ENCODE assay signal across 8 cellular contexts in genomic region chr11:61161190-61162091, GRCh38. TPM values are rescaled to one million over a fixed set of nuclear protein-coding genes. Genes with fewer than 3 reads are reported as not detected.
A peak's percentile ranks its signal among the peaks of the same experiment; 100 is the strongest.
DNase-seq lines count a peak whose midpoint lies in the region; TF ChIP-seq lines count a peak whose summit lies in the region.

TSS of gene VPS37C (minus strand) at chr11:61161426. CDS start at chr11:61138829, 22,597 bp downstream.

- DNase-seq in GDM1 (lab: John Stamatoyannopoulos, UW) (peak; percentile 89), HCEC 1CT (peak; percentile 80), MM.1S (peak; percentile 88), SIG-M5 (lab: John Stamatoyannopoulos, UW) (peak; percentile 8), fibroblast of villous mesenchyme (ENCODE audit: low read depth) (peak; percentile 86), neural crest cell (ENCODE audit: low read depth, low spot score) (peak; percentile 88), stomach (peak; percentile 92)
- DNase-seq in activated gamma-delta T cell treated with anti-CD3 and anti-CD28 coated beads, Interleukin-2, amount 50 U/mL, for 16 hours (ENCODE audit: low read depth): peak; percentile 89

- H3K27me3 Mint-ChIP-seq in neural crest cell (ENCODE audit: low read depth): no peaks in the 10 kb centered on the region

- H3K27ac Mint-ChIP-seq in neural crest cell (ENCODE audit: unreplicated experiment): peak within 1 kb of the TSS; percentile 94

- H3K36me3 ChIP-seq in MM.1S (replicated peaks; ENCODE audit: insufficient read depth, low read length) (0 out of 2 replicates have a peak, but pooled peaks cover 4% of the 10 kb centered on the region), stomach (no peaks in the 10 kb centered on the region)

- intact Hi-C loops in stomach (cut with DNase I; ENCODE audit: low total_unique reads): no loop called here

- H3K4me2 ChIP-seq in MM.1S (ENCODE audit: low read depth, low read length): peak within 1 kb of the TSS; percentile 94

- no peaks in the 10 kb centered on the region for H3K9me2 ChIP-seq in MM.1S (replicated peaks; ENCODE audit: insufficient read depth, low read length)

- H3K36me3 Mint-ChIP-seq in neural crest cell (ENCODE audit: low read depth): peaks cover 6% of the 10 kb centered on the region

- no peak for TF ChIP-seq EP300 in stomach (IDR thresholded peaks at IDR 0.05)

- no peaks in the 10 kb centered on the region for H3K9me3 ChIP-seq in MM.1S (replicated peaks; ENCODE audit: insufficient read depth, low read length)
- no peaks in the 10 kb centered on the region for H3K9me3 ChIP-seq in stomach

- TF ChIP-seq CTCF in MM.1S (IDR thresholded peaks at IDR 0.05; ENCODE audit: low read length): no peak
- peak; percentile 3 for TF ChIP-seq CTCF in fibroblast of villous mesenchyme (IDR thresholded peaks at IDR 0.05; ENCODE audit: insufficient read depth, low read depth, low read length)
- TF ChIP-seq CTCF in neural crest cell (conservative IDR thresholded peaks at IDR 0.05): no peak
- peak in 4 of 7 experiments; percentile 10 to 43 (median 21) for TF ChIP-seq CTCF in stomach (IDR thresholded peaks at IDR 0.05)

- H3K4me3 ChIP-seq in MM.1S (ENCODE audit: low read length): peak within 1 kb of the TSS; percentile 85
- peak within 1 kb of the TSS; percentile 73 for H3K4me3 ChIP-seq in fibroblast of villous mesenchyme (ENCODE audit: low read depth, low read length)
- H3K4me3 ChIP-seq in stomach: peak within 1 kb of the TSS; percentile 52 to 77 (median 72)

- H3K27ac ChIP-seq in MM.1S (ENCODE audit: low read length) (peak within 1 kb of the TSS; percentile 88; the same call in 1 of the 2 replicates), stomach (peak within 1 kb of the TSS; percentile 93 to 98 (median 98))

- H3K27me3 ChIP-seq in MM.1S (replicated peaks; ENCODE audit: insufficient read depth, low read length) (no peaks in the 10 kb centered on the region), stomach (no peaks in the 10 kb centered on the region)

- WGBS in stomach, 5 donors: 0 to 1% (median 0%) methylated on average over 5 to 83 of the region's 85 CpGs

- peaks cover 9% of the 10 kb centered on the region; the same call in 1 of the 2 replicates for H3F3A ChIP-seq in MM.1S (ENCODE audit: insufficient read depth, low read length)

- no peaks in the 10 kb centered on the region for H4K20me1 ChIP-seq in MM.1S (ENCODE audit: insufficient read depth, low read length)

- peaks cover 28% of the 10 kb centered on the region for H3K4me1 Mint-ChIP-seq in neural crest cell

- peak within 1 kb of the TSS; percentile 90 for H3K9ac ChIP-seq in MM.1S (ENCODE audit: low read length)

- TF ChIP-seq POLR2A in stomach (IDR thresholded peaks at IDR 0.05): no peak

- H3K4me1 ChIP-seq in MM.1S (ENCODE audit: low read length) (peaks cover 16% of the 10 kb centered on the region), stomach (peaks cover 33 to 80% (median 49%) of the 10 kb centered on the region in 4 donors)

- H2AFZ ChIP-seq in MM.1S (ENCODE audit: low read length): peak within 1 kb of the TSS; percentile 80

- H3K79me2 ChIP-seq in MM.1S (ENCODE audit: low read length): peaks cover 39% of the 10 kb centered on the region

- H3K9me3 Mint-ChIP-seq in neural crest cell: no peaks in the 10 kb centered on the region

- peak within 1 kb of the TSS; percentile 96 for H3K4me3 Mint-ChIP-seq in neural crest cell

RNA-seq across cellular contexts. Expression of gene VPS37C, which starts in this region (rescaled TPM):
- total RNA-seq in fibroblast of villous mesenchyme (15.1 and 15.5 TPM in 2 replicates), neural crest cell (25.8 and 26.0 TPM in 2 replicates), stomach (10 to 100 TPM in 4 of 5 donors, 1 to 10 TPM in 1; 6.4 to 53.6 (median 37.1) TPM)
- 10 to 100 TPM; 13.8 to 28.4 (median 26.9) TPM for polyA plus RNA-seq in stomach

Comparison
In these comparisons a context has a peak if more than half of its experiments do, and no peak if none do; other contexts are left out.
1. Peak in every context shown above with its lines: DNase-seq, H3K4me3 ChIP-seq and H3K27ac ChIP-seq.
2. DNase-seq: peak in every context shown above with its lines; median percentile 92 in stomach; 89 in GDM1; 89 in activated gamma-delta T cell treated with anti-CD3 and anti-CD28 coated beads, Interleukin-2, amount 50 U/mL, for 16 hours; 88 in MM.1S; 88 in neural crest cell; 86 in fibroblast of villous mesenchyme; 80 in HCEC 1CT; 8 in SIG-M5.
3. CTCF ChIP-seq: peak in fibroblast of villous mesenchyme (single experiment) and stomach (4 of 7); none in MM.1S (single experiment) and neural crest cell (single experiment).